In genomic region chr3:97827741-97828471, GRCh38 we compare ENCODE assay signal across 27 cellular contexts. TPM values are rescaled to one million over a fixed set of nuclear protein-coding genes. Genes with fewer than 3 reads are reported as not detected.
A peak's percentile ranks its signal among the peaks of the same experiment; 100 is the strongest.
DNase-seq lines count a peak whose midpoint lies in the region; ATAC-seq and TF ChIP-seq lines count a peak whose summit lies in the region.
"Had no signal": no experiment of that assay in that cellular context is flagged by ENCODE, and none has a peak within 500 bp of the region (broad histone marks: within the 10 kb centered on the region; RNA-seq: fewer than 3 reads in every experiment).

No MANE protein-coding gene starts in this region.

- WGBS in GM23248 (ENCODE audit: low coverage in 1 of 2, low lambda C conversion rate in 2 of 2, missing lambda C conversion rate in 2 of 2), 2 experiments: 94 to 100% methylated on average over 2 of the region's 2 CpGs

- intact Hi-C loops in activated CD4-positive, alpha-beta memory T cell treated with anti-CD3 and anti-CD28 coated beads for 36 hours (cut with micrococcal nuclease): no loop called here

- DNase-seq in GM23248 (peak; percentile 13), astrocyte of the spinal cord (ENCODE audit: low read depth, low spot score) (peak; percentile 19), globus pallidus (ENCODE audit: low spot score) (peak; percentile 84), superior temporal gyrus (ENCODE audit: extremely low spot score) (peak; percentile 86)
- no peak for DNase-seq in activated CD4-positive, alpha-beta memory T cell treated with anti-CD3 and anti-CD28 coated beads for 36 hours
- DNase-seq: activated CD4-positive, alpha-beta T cell treated with anti-CD3 and anti-CD28 coated beads for 4 hours; activated T-cell treated with anti-CD3 and anti-CD28 coated beads, Interleukin-2, amount 50 U/mL, for 4 hours; CD8-positive, alpha-beta memory T cell; cortex of kidney; GDM1; H9; left ventricle myocardium superior; NCI-H187 treated with DMSO at 0.1 percent for 48 hours; NCI-H526; ovary; right cardiac atrium; RPMI8226; SK-N-SH; stimulated activated CD4-positive, alpha-beta T cell treated with anti-CD3 and anti-CD28 coated beads, Interleukin-12 subunit alpha, Interleukin-12 subunit beta, amount 100 ng/mL, for 4 hours; stimulated activated CD4-positive, alpha-beta T cell treated with anti-CD3 and anti-CD28 coated beads, Interleukin-4, amount 100 ng/mL, for 24 hours; stimulated activated naive CD4-positive, alpha-beta T cell treated with Interleukin-2 at 50 U/mL for 16 hours; T-helper 2 cell had no signal

- H3K9ac ChIP-seq in GM23248: no peak overlapping the region
- H3K9ac ChIP-seq: SK-N-SH had no signal

- H3K4me1 Mint-ChIP-seq in activated CD4-positive, alpha-beta memory T cell treated with anti-CD3 and anti-CD28 coated beads for 36 hours (ENCODE audit: low read depth): peaks cover 14% of the 10 kb centered on the region

- H4K20me1 ChIP-seq in GM23248 (ENCODE audit: insufficient read depth): peaks cover 12% of the 10 kb centered on the region; the same call in 1 of the 2 replicates

- in situ Hi-C loops in GM23248 (cut with MboI): no loop called here
- in situ Hi-C loops in astrocyte of the spinal cord (cut with HindIII; ENCODE audit: low sequenced_read_pairs): no loop called here

- TF ChIP-seq CTCF in astrocyte of the spinal cord (IDR thresholded peaks at IDR 0.05; ENCODE audit: low read depth, low read length): no peak

- H3K9me2 ChIP-seq in GM23248 (ENCODE audit: insufficient read depth): no peaks in the 10 kb centered on the region
- H3K9me2 ChIP-seq: SK-N-SH had no signal

- H3K27me3 Mint-ChIP-seq in activated CD4-positive, alpha-beta memory T cell treated with anti-CD3 and anti-CD28 coated beads for 36 hours: peaks cover 8% of the 10 kb centered on the region

- H3K27me3 ChIP-seq in GM23248 (replicated peaks; ENCODE audit: insufficient read depth): no peaks in the 10 kb centered on the region
- H3K27me3 ChIP-seq: cardiac muscle cell, hepatocyte, ovary had no signal

- no peaks in the 10 kb centered on the region for H3F3A ChIP-seq in GM23248 (ENCODE audit: insufficient read depth)

- H3K4me2 ChIP-seq in GM23248 (ENCODE audit: unreplicated experiment): no peak overlapping the region
- H3K4me2 ChIP-seq: hepatocyte, SK-N-SH had no signal

- CTCF ChIA-PET in activated CD4-positive, alpha-beta memory T cell treated with anti-CD3 and anti-CD28 coated beads for 36 hours (lab: Charles Lee): interaction anchor here (1.0 kb wide), 1 partner anchor 11 kb away, joined by 4 read pairs; no protein-coding TSS in a partner anchor

- no peak overlapping the region for H3K27ac Mint-ChIP-seq in activated CD4-positive, alpha-beta memory T cell treated with anti-CD3 and anti-CD28 coated beads for 36 hours
- H3K27ac Mint-ChIP-seq: H9, nephron had no signal

- H3K9me3 ChIP-seq in GM23248 (ENCODE audit: low read depth): no peaks in the 10 kb centered on the region
- H3K9me3 ChIP-seq: ovary, SK-N-SH had no signal

- no peak overlapping the region for H3K4me3 Mint-ChIP-seq in activated CD4-positive, alpha-beta memory T cell treated with anti-CD3 and anti-CD28 coated beads for 36 hours
- H3K4me3 Mint-ChIP-seq: activated T-cell treated with anti-CD3 and anti-CD28 coated beads, Interleukin-2, amount 50 U/mL, for 4 hours; CD8-positive, alpha-beta memory T cell; H9; nephron had no signal

- H3K36me3 ChIP-seq in GM23248 (ENCODE audit: low read depth): no peaks in the 10 kb centered on the region
- H3K36me3 ChIP-seq: cardiac muscle cell, ovary had no signal

- H3K4me1 ChIP-seq in GM23248 (ENCODE audit: insufficient read depth): peaks cover 11% of the 10 kb centered on the region

- no peak overlapping the region for H2AFZ ChIP-seq in GM23248
- H2AFZ ChIP-seq: hepatocyte had no signal

- peaks cover 92% of the 10 kb centered on the region for H3K79me2 ChIP-seq in GM23248 (ENCODE audit: insufficient read depth)

- peaks cover 6% of the 10 kb centered on the region for H3K9me3 Mint-ChIP-seq in activated CD4-positive, alpha-beta memory T cell treated with anti-CD3 and anti-CD28 coated beads for 36 hours
- H3K9me3 Mint-ChIP-seq: activated T-cell treated with anti-CD3 and anti-CD28 coated beads, Interleukin-2, amount 50 U/mL, for 4 hours; nephron had no signal

- ATAC-seq in GM21390 (IDR thresholded peaks at IDR 0.05; ENCODE audit: unreplicated experiment): no peak
- ATAC-seq in GM21529 (IDR thresholded peaks at IDR 0.05; ENCODE audit: unreplicated experiment): no peak
- ATAC-seq: activated T-cell treated with anti-CD3 and anti-CD28 coated beads, Interleukin-2, amount 50 U/mL, for 4 hours; left ventricle myocardium superior; right cardiac atrium had no signal

- POLR2A ChIA-PET in activated CD4-positive, alpha-beta memory T cell treated with anti-CD3 and anti-CD28 coated beads for 36 hours (lab: Charles Lee): no interaction called here

- H3K4me3 ChIP-seq in GM23248 (no peak overlapping the region), astrocyte of the spinal cord (ENCODE audit: low read depth, low read length) (no peak overlapping the region)
- H3K4me3 ChIP-seq: cardiac muscle cell, hepatocyte, ovary had no signal

- peaks cover 4% of the 10 kb centered on the region for H3K36me3 Mint-ChIP-seq in activated CD4-positive, alpha-beta memory T cell treated with anti-CD3 and anti-CD28 coated beads for 36 hours

- no peak overlapping the region for H3K27ac ChIP-seq in GM23248
- H3K27ac ChIP-seq: cardiac muscle cell, hepatocyte, ovary had no signal

RNA-seq across cellular contexts. Expression of gene CRYBG3, which starts 6.1 kb away (rescaled TPM):
- total RNA-seq in GM23248 (2014; rRNA removed; shearing (Covaris generic)): 16.8 and 16.9 TPM in 2 replicates
- polyA plus RNA-seq in GM23248 (2016; fragmentation: Nextera tagmentation; extraction: Ambion mirVana): 3.3 and 4.3 TPM in 2 replicates
- 1 to 10 TPM; 6.4 to 6.9 TPM for total RNA-seq in activated CD4-positive, alpha-beta memory T cell treated with anti-CD3 and anti-CD28 coated beads for 36 hours
